ENCODE assay signal across 14 cellular contexts in genomic region chr3:134874737-134875413, GRCh38.
DNase-seq lines count a peak whose midpoint lies in the region; ATAC-seq and TF ChIP-seq lines count a peak whose summit lies in the region.
"Had no signal": no experiment of that assay in that cellular context is flagged by ENCODE, and none has a peak within 500 bp of the region (broad histone marks: within the 10 kb centered on the region; RNA-seq: fewer than 3 reads in every experiment).

No MANE protein-coding gene starts in this region.

- ATAC-seq in HG02623 (IDR thresholded peaks at IDR 0.05; ENCODE audit: unreplicated experiment), result no peak
- ATAC-seq: A549 had no signal

- DNase-seq in NCI-H510A treated with DMSO at 0.1 percent for 48 hours (lab: John Stamatoyannopoulos, UW) (peak; percentile 36), NCI-H510A (lab: John Stamatoyannopoulos, UW) (no peak), M059J (ENCODE audit: low read depth) (peak; percentile 38), astrocyte of the spinal cord (ENCODE audit: low read depth, low spot score) (peak; percentile 5), skeletal muscle cell (ENCODE audit: low read depth) (peak; percentile 4), hypothalamus (lab: John Stamatoyannopoulos, UW) (no peak), COLO829 (ENCODE audit: low spot score) (no peak)
- DNase-seq: activated B cell treated with CpG ODN at 0.5 μM for 24 hours; activated T-cell treated with anti-CD3 and anti-CD28 coated beads, Interleukin-2, amount 50 U/mL, for 1 hour; effector memory CD4-positive, alpha-beta T cell; NCI-H1048; ovary had no signal

- TF ChIP-seq CTCF in astrocyte of the spinal cord (IDR thresholded peaks at IDR 0.05; ENCODE audit: low read depth, low read length), result no peak

- H3K4me3 ChIP-seq in astrocyte of the spinal cord (ENCODE audit: low read depth, low read length), result no peak overlapping the region
- no peak overlapping the region for H3K4me3 ChIP-seq in skeletal muscle cell (ENCODE audit: low read depth, low read length)
- H3K4me3 ChIP-seq: A549, ovary had no signal

- in situ Hi-C loops in astrocyte of the spinal cord (cut with HindIII; ENCODE audit: low sequenced_read_pairs), result no loop called here

Comparison
In these comparisons a context has a peak if more than half of its experiments do, and no peak if none do; other contexts are left out.
1. DNase-seq: peak in NCI-H510A treated with DMSO at 0.1 percent for 48 hours (single experiment), M059J (single experiment), astrocyte of the spinal cord (single experiment) and skeletal muscle cell (single experiment); none in NCI-H510A (single experiment), hypothalamus (0 of 51) and COLO829 (single experiment).